In genomic region chr20:46708172-46708860, GRCh38 we compare ENCODE assay signal across 1 cellular context.
TF ChIP-seq lines count a peak whose summit lies in the region.

No MANE protein-coding gene starts in this region.

TF ChIP-seq in GM23338, 12 proteins besides CTCF, POLR2A, EP300 and RAD21 (continued from another document):
- no peak for TF ChIP-seq ZNF462 (CRISPR knock-in tag; IDR thresholded peaks at IDR 0.05)
- no peak for TF ChIP-seq POLR2AphosphoS5 (IDR thresholded peaks at IDR 0.05; ENCODE audit: low read depth)
- no peak for TF ChIP-seq ZNF331 (CRISPR knock-in tag; IDR thresholded peaks at IDR 0.05; ENCODE audit: low read depth)
